Comparison of ENCODE assay signal across 22 cellular contexts in the genomic region with DNA sequence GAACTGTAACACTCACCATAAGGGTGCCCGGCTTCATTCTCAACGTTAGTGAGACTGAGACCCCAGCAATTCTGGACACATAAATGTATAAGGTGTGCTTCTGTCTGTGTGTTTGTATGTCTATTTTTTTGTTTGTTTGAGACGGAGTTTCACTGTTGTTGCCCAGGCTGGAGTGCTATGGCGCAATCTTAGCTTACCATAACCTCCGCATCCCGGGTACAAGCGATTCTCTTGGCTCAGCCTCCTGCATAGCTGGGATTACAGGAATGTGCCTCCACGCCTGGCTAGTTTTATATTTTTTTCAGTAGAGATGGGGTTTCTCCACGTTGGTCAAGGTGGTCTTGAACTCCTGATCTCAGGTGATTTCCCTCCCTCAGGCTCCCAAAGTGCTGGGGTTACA. TPM values are rescaled to one million over a fixed set of nuclear protein-coding genes. Genes with fewer than 3 reads are reported as not detected.
"Had no signal": no experiment of that assay in that cellular context is flagged by ENCODE, and none has a peak within 500 bp of the region (broad histone marks: within the 10 kb centered on the region; RNA-seq: fewer than 3 reads in every experiment).

No MANE protein-coding gene starts in this region.

- DNase-seq: colonic mucosa; effector CD8-positive, alpha-beta T cell; endodermal cell; esophagus squamous epithelium; foreskin melanocyte; glutamatergic neuron; left lung; mucosa of descending colon; naive B cell; pancreas; stimulated activated CD4-positive, alpha-beta T cell treated with anti-CD3 and anti-CD28 coated beads, Interleukin-4, amount 100 ng/mL, for 4 hours; stimulated activated naive CD8-positive, alpha-beta T cell treated with anti-CD3 and anti-CD28 coated beads, Interleukin-15, Interleukin-2, amounts not matched to agents 100 U/mL and 50 U/mL, for 24 hours; transverse colon had no signal

- FAIRE-seq: pancreas had no signal

- H3K36me3 ChIP-seq: colonic mucosa, esophagus squamous epithelium, left lung, neutrophil, pancreas, right atrium auricular region, thoracic aorta, transverse colon had no signal

- H3K4me3 ChIP-seq: colonic mucosa, esophagus squamous epithelium, left lung, mucosa of descending colon, pancreas, right atrium auricular region, thoracic aorta, transverse colon had no signal

- H3K27ac ChIP-seq: colonic mucosa, left lung, neutrophil, right atrium auricular region, thoracic aorta had no signal

- H3K4me1 ChIP-seq: colonic mucosa, left lung, right atrium auricular region, transverse colon had no signal

- H3K9me3 ChIP-seq: colonic mucosa, esophagus squamous epithelium, mucosa of descending colon, pancreas, right atrium auricular region, thoracic aorta had no signal

- ATAC-seq: natural killer cell treated with Interleukin-12 subunit alpha and Interleukin-12 subunit beta and Interleukin-15 and Interleukin-18, amount 100 ng/mL, for 72 hours; sciatic nerve; stimulated activated memory B cell treated with anti-CD40 and anti-IgM and Interleukin-4, amounts not matched to agents 10 μg/mL and 1 μg/mL and 100 μg/mL, for 72 hours; stimulated activated naive CD8-positive, alpha-beta T cell treated with anti-CD3 and anti-CD28 coated beads, Interleukin-15, Interleukin-2, amounts not matched to agents 100 U/mL and 50 U/mL, for 24 hours had no signal

- H3K27me3 ChIP-seq: colonic mucosa, esophagus squamous epithelium, left lung, neutrophil, pancreas, right atrium auricular region, transverse colon had no signal

RNA-seq across cellular contexts. Expression of gene C2CD4B, which starts 43.3 kb away (rescaled TPM):
- total RNA-seq: mesothelial cell of epicardium; natural killer cell treated with Interleukin-12 subunit alpha and Interleukin-12 subunit beta and Interleukin-15 and Interleukin-18, amount 100 ng/mL, for 72 hours; neural crest cell had no signal
- polyA plus RNA-seq: keratinocyte had no signal
